In the genomic region with DNA sequence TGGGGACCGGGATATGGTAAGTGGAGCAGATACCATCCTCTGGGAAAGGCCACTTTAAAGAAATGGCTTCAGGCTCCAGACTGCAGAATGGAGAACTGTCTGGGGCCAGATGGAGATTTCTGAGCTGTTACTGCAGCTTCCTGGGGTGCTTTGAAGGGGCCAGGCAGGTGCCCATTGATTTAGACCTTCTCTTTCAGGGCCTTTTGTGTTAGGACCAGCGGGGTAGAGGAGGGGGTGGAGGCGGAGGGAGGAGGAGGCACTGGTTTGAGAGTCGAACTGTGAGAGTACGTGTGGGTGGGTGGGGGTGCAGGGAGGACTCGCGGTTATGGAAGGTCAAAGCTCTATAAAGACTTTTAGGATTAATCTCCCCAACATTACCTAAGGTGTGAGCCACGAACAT, we compare ENCODE assay signal across 28 cellular contexts. TPM values are rescaled to one million over a fixed set of nuclear protein-coding genes. Genes with fewer than 3 reads are reported as not detected.
"Had no signal": no experiment of that assay in that cellular context is flagged by ENCODE, and none has a peak within 500 bp of the region (broad histone marks: within the 10 kb centered on the region; RNA-seq: fewer than 3 reads in every experiment).

No MANE protein-coding gene starts in this region.

- H3K27me3 ChIP-seq: right lobe of liver, testis, thyroid gland, transverse colon, upper lobe of left lung, vagina had no signal

- DNase-seq: immature natural killer cell; kidney; left colon; lower lobe of right lung; mammary epithelial cell; mesenchymal stem cell; occipital lobe; psoas muscle; stimulated activated CD4-positive, alpha-beta T cell treated with anti-CD3 and anti-CD28 coated beads, Interleukin-1b, Interleukin-23, amount 100 ng/mL, for 48 hours; stimulated activated CD4-positive, alpha-beta T cell treated with anti-CD3 and anti-CD28 coated beads, Interleukin-2, amount 100 ng/mL, for 48 hours; stimulated activated CD4-positive, alpha-beta T cell treated with anti-CD3 and anti-CD28 coated beads, Interleukin-4, amount 100 ng/mL, for 4 hours; stimulated activated CD8-positive, alpha-beta memory T cell treated with anti-CD3 and anti-CD28 coated beads, Interleukin-4, amount 100 ng/mL, for 48 hours; stimulated activated naive CD8-positive, alpha-beta T cell treated with anti-CD3 and anti-CD28 coated beads, Interleukin-15, Interleukin-2, amounts not matched to agents 100 U/mL and 50 U/mL, for 24 hours; stomach; testis; thyroid gland; transverse colon; upper lobe of left lung had no signal

- H3K9me3 ChIP-seq: lower lobe of right lung, psoas muscle, right lobe of liver, testis, thyroid gland, transverse colon, vagina had no signal

- H3K9ac ChIP-seq: parathyroid adenoma had no signal

- H3K36me3 ChIP-seq: left lung, lower lobe of right lung, neutrophil, stomach, thyroid gland, transverse colon, upper lobe of left lung, vagina had no signal

- H3K4me1 ChIP-seq: left lung, lower lobe of right lung, parathyroid adenoma, psoas muscle, right lobe of liver, stomach, testis, thyroid gland, transverse colon, upper lobe of left lung, vagina had no signal

- H3K4me3 ChIP-seq: left lung, lower lobe of right lung, psoas muscle, right lobe of liver, smooth muscle cell, stomach, testis, thyroid gland, transverse colon, upper lobe of left lung, vagina had no signal

- ATAC-seq: left colon; left lung; lower lobe of right lung; naive thymus-derived CD8-positive, alpha-beta T cell; psoas muscle; stimulated activated memory B cell treated with anti-CD40 and anti-IgM and Interleukin-4, amounts not matched to agents 10 μg/mL and 1 μg/mL and 100 μg/mL, for 72 hours; stimulated activated naive CD8-positive, alpha-beta T cell treated with anti-CD3 and anti-CD28 coated beads, Interleukin-15, Interleukin-2, amounts not matched to agents 100 U/mL and 50 U/mL, for 24 hours had no signal

- H3K27ac ChIP-seq: left lung, lower lobe of right lung, neutrophil, parathyroid adenoma, psoas muscle, right lobe of liver, stomach, testis, thyroid gland, transverse colon, upper lobe of left lung, vagina had no signal

RNA-seq across cellular contexts. Expression of a gene that starts 11.4 kb away (rescaled TPM):
- total RNA-seq: naive thymus-derived CD8-positive, alpha-beta T cell; osteocyte; psoas muscle; skeletal muscle tissue; vagina had no signal
